Comparison of ENCODE assay signal across 14 cellular contexts in genomic region chr12:54622463-54623183, GRCh38. TPM values are rescaled to one million over a fixed set of nuclear protein-coding genes. Genes with fewer than 3 reads are reported as not detected.
A peak's percentile ranks its signal among the peaks of the same experiment; 100 is the strongest.
DNase-seq lines count a peak whose midpoint lies in the region; ATAC-seq, FAIRE-seq and TF ChIP-seq lines count a peak whose summit lies in the region.
"Had no signal": no experiment of that assay in that cellular context is flagged by ENCODE, and none has a peak within 500 bp of the region (broad histone marks: within the 10 kb centered on the region; RNA-seq: fewer than 3 reads in every experiment).

No MANE protein-coding gene starts in this region.

- peaks cover 44 to 53% of the 10 kb centered on the region in 2 donors for H3K27me3 Mint-ChIP-seq in stimulated activated naive B cell treated with anti-CD40 and anti-IgM and Interleukin-4, amounts not matched to agents 10 μg/mL and 1 μg/mL and 100 μg/mL, for 72 hours
- H3K27me3 Mint-ChIP-seq in activated CD4-positive, alpha-beta T cell treated with anti-CD3 and anti-CD28 coated beads for 36 hours, result peaks cover 41% of the 10 kb centered on the region
- peaks cover 61% of the 10 kb centered on the region for H3K27me3 Mint-ChIP-seq in activated CD4-positive, alpha-beta memory T cell treated with anti-CD3 and anti-CD28 coated beads, Interleukin-2, amount 10 ng/mL, durations not matched to agents 7 days and 5 days

- ATAC-seq in GM18867 (IDR thresholded peaks at IDR 0.05; ENCODE audit: unreplicated experiment), result peak; percentile 55
- ATAC-seq in stimulated activated naive B cell treated with anti-CD40 and anti-IgM and Interleukin-4, amounts not matched to agents 10 μg/mL and 1 μg/mL and 100 μg/mL, for 72 hours (replicated peaks), result no peak
- ATAC-seq in activated CD4-positive, alpha-beta T cell treated with anti-CD3 and anti-CD28 coated beads for 36 hours, result no peak

- FAIRE-seq in D721Med (lab: Jason Lieb, UNC), result no peak

- no peaks in the 10 kb centered on the region for H3K9me2 ChIP-seq in PC-9 (ENCODE audit: insufficient read depth)

- H3K4me1 ChIP-seq in A673 (ENCODE audit: insufficient read depth, low read length, poor library complexity, severe bottlenecking), result peaks cover 59% of the 10 kb centered on the region
- no peaks in the 10 kb centered on the region for H3K4me1 ChIP-seq in PC-9 (replicated peaks; ENCODE audit: insufficient read depth)
- H3K4me1 ChIP-seq: BLaER1 had no signal

- no peak overlapping the region for H3K4me2 ChIP-seq in PC-9
- H3K4me2 ChIP-seq: BLaER1 had no signal

- peak overlapping the region; percentile 98 for H3K27ac ChIP-seq in A673 (ENCODE audit: low read depth, low read length, poor library complexity, severe bottlenecking)
- H3K27ac ChIP-seq in PC-9, result no peak overlapping the region
- H3K27ac ChIP-seq: BLaER1, WERI-Rb-1 had no signal

- H3K4me3 Mint-ChIP-seq in stimulated activated naive B cell treated with anti-CD40 and anti-IgM and Interleukin-4, amounts not matched to agents 10 μg/mL and 1 μg/mL and 100 μg/mL, for 72 hours, result no peak overlapping the region
- no peak overlapping the region for H3K4me3 Mint-ChIP-seq in activated CD4-positive, alpha-beta T cell treated with anti-CD3 and anti-CD28 coated beads for 36 hours
- H3K4me3 Mint-ChIP-seq in activated CD4-positive, alpha-beta memory T cell treated with anti-CD3 and anti-CD28 coated beads, Interleukin-2, amount 10 ng/mL, durations not matched to agents 7 days and 5 days, result no peak overlapping the region

- H3K4me3 ChIP-seq in A673 (ENCODE audit: low read depth, low read length, poor library complexity, severe bottlenecking), result no peak overlapping the region
- no peak overlapping the region for H3K4me3 ChIP-seq in PC-9
- H3K4me3 ChIP-seq in epithelial cell of proximal tubule (ENCODE audit: low read depth, low read length), result no peak overlapping the region
- H3K4me3 ChIP-seq: BLaER1 had no signal

- H3K27me3 ChIP-seq in A673 (replicated peaks; ENCODE audit: insufficient read depth, low read depth, low read length, poor library complexity) (no peaks in the 10 kb centered on the region), PC-9 (ENCODE audit: insufficient read depth, low read depth) (peaks cover 9% of the 10 kb centered on the region; the same call in 1 of the 2 replicates)
- H3K27me3 ChIP-seq: BLaER1 had no signal

- H3F3A ChIP-seq in PC-9 (ENCODE audit: insufficient read depth, low read depth), result no peaks in the 10 kb centered on the region

- peaks cover 11 to 12% of the 10 kb centered on the region in 2 donors for H3K9me3 Mint-ChIP-seq in stimulated activated naive B cell treated with anti-CD40 and anti-IgM and Interleukin-4, amounts not matched to agents 10 μg/mL and 1 μg/mL and 100 μg/mL, for 72 hours
- H3K9me3 Mint-ChIP-seq in activated CD4-positive, alpha-beta T cell treated with anti-CD3 and anti-CD28 coated beads for 36 hours (ENCODE audit: low read depth), result peaks cover under 1% of the 10 kb centered on the region
- peaks cover 10% of the 10 kb centered on the region for H3K9me3 Mint-ChIP-seq in activated CD4-positive, alpha-beta memory T cell treated with anti-CD3 and anti-CD28 coated beads, Interleukin-2, amount 10 ng/mL, durations not matched to agents 7 days and 5 days

- H3K79me2 ChIP-seq in PC-9 (ENCODE audit: low read depth), result no peaks in the 10 kb centered on the region

- intact Hi-C loops in A673 (cut with micrococcal nuclease; ENCODE audit: unreplicated experiment) (no loop called here), PC-9 (cut with micrococcal nuclease; ENCODE audit: unreplicated experiment) (no loop called here)
- intact Hi-C loops in activated CD4-positive, alpha-beta T cell treated with anti-CD3 and anti-CD28 coated beads for 36 hours (cut with DNase I, micrococcal nuclease), result no loop called here

- peaks cover 0 to 2% of the 10 kb centered on the region in 2 donors for H3K4me1 Mint-ChIP-seq in stimulated activated naive B cell treated with anti-CD40 and anti-IgM and Interleukin-4, amounts not matched to agents 10 μg/mL and 1 μg/mL and 100 μg/mL, for 72 hours
- H3K4me1 Mint-ChIP-seq in activated CD4-positive, alpha-beta T cell treated with anti-CD3 and anti-CD28 coated beads for 36 hours, result no peaks in the 10 kb centered on the region
- H3K4me1 Mint-ChIP-seq in activated CD4-positive, alpha-beta memory T cell treated with anti-CD3 and anti-CD28 coated beads, Interleukin-2, amount 10 ng/mL, durations not matched to agents 7 days and 5 days, result no peaks in the 10 kb centered on the region

- H3K36me3 ChIP-seq in A673 (ENCODE audit: insufficient read depth, low read length, poor library complexity, severe bottlenecking) (peaks cover 5% of the 10 kb centered on the region), PC-9 (ENCODE audit: low read depth) (no peaks in the 10 kb centered on the region)
- H3K36me3 ChIP-seq: BLaER1, WERI-Rb-1 had no signal

- no peak overlapping the region for H2AFZ ChIP-seq in PC-9

- no TSS peak for BruUV-seq in A673 (replicated peaks; lab: Mats Ljungman, UMichigan)
- BruUV-seq in PC-9 (replicated peaks; lab: Mats Ljungman, UMichigan), result no TSS peak

- peak; percentile 79 for DNase-seq in A673 (ENCODE audit: low spot score)
- no peak for DNase-seq in PC-9
- no peak for DNase-seq in epithelial cell of proximal tubule (ENCODE audit: low read depth)
- DNase-seq in stimulated activated naive B cell treated with anti-CD40 and anti-IgM and Interleukin-4, amounts not matched to agents 10 μg/mL and 1 μg/mL and 100 μg/mL, for 72 hours, result no peak
- no peak for DNase-seq in activated CD4-positive, alpha-beta T cell treated with anti-CD3 and anti-CD28 coated beads for 36 hours
- no peak for DNase-seq in activated CD4-positive, alpha-beta memory T cell treated with anti-CD3 and anti-CD28 coated beads, Interleukin-2, amount 10 ng/mL, durations not matched to agents 7 days and 5 days
- DNase-seq in D721Med (ENCODE audit: insufficient read length, low spot score), result no peak
- DNase-seq: activated effector memory CD4-positive, alpha-beta T cell treated with Interleukin-2 at 50 U/mL for 16 hours; KG1; NCI-H748 treated with DMSO at 0.1 percent for 48 hours; stimulated activated naive CD4-positive, alpha-beta T cell treated with Interleukin-2 at 50 U/mL for 16 hours; WERI-Rb-1 had no signal

- TF ChIP-seq CTCF in A673 (conservative IDR thresholded peaks at IDR 0.05; ENCODE audit: low read depth, low read length) (peak; percentile 69), PC-9 (conservative IDR thresholded peaks at IDR 0.05) (peak; percentile 53; the same call in 1 of the 2 replicates), epithelial cell of proximal tubule (conservative IDR thresholded peaks at IDR 0.05; ENCODE audit: low read depth, low read length) (peak; percentile 27), D721Med (IDR thresholded peaks at IDR 0.05; ENCODE audit: insufficient read depth, missing control alignments) (no peak)

- POLR2A ChIA-PET in A673 (lab: Charles Lee; ENCODE audit: low non-redundant PET), result interaction anchor here (0.6 kb wide), 2 partner anchors 15 to 92 kb away, joined by 3 to 4 read pairs; no protein-coding TSS in a partner anchor
- POLR2A ChIA-PET in PC-9 (lab: Charles Lee; ENCODE audit: unreplicated experiment), result no interaction called here
- POLR2A ChIA-PET in activated CD4-positive, alpha-beta T cell treated with anti-CD3 and anti-CD28 coated beads for 36 hours (lab: Charles Lee), result interaction anchor here (0.7 kb wide), 1 partner anchor 126 kb away, joined by 6 read pairs; no protein-coding TSS in a partner anchor
- POLR2A ChIA-PET in activated CD4-positive, alpha-beta memory T cell treated with anti-CD3 and anti-CD28 coated beads, Interleukin-2, amount 10 ng/mL, durations not matched to agents 7 days and 5 days (lab: Charles Lee), result no interaction called here

- H4K20me1 ChIP-seq in PC-9 (ENCODE audit: insufficient read depth), result no peaks in the 10 kb centered on the region
- H4K20me1 ChIP-seq: BLaER1 had no signal

- peaks cover 6 to 7% of the 10 kb centered on the region in 2 donors for H3K36me3 Mint-ChIP-seq in stimulated activated naive B cell treated with anti-CD40 and anti-IgM and Interleukin-4, amounts not matched to agents 10 μg/mL and 1 μg/mL and 100 μg/mL, for 72 hours
- H3K36me3 Mint-ChIP-seq in activated CD4-positive, alpha-beta T cell treated with anti-CD3 and anti-CD28 coated beads for 36 hours (ENCODE audit: low read depth), result peaks cover 5% of the 10 kb centered on the region
- H3K36me3 Mint-ChIP-seq in activated CD4-positive, alpha-beta memory T cell treated with anti-CD3 and anti-CD28 coated beads, Interleukin-2, amount 10 ng/mL, durations not matched to agents 7 days and 5 days (ENCODE audit: low read depth), result peaks cover 3% of the 10 kb centered on the region

- H3K27ac Mint-ChIP-seq in stimulated activated naive B cell treated with anti-CD40 and anti-IgM and Interleukin-4, amounts not matched to agents 10 μg/mL and 1 μg/mL and 100 μg/mL, for 72 hours, result no peak overlapping the region
- no peak overlapping the region for H3K27ac Mint-ChIP-seq in activated CD4-positive, alpha-beta T cell treated with anti-CD3 and anti-CD28 coated beads for 36 hours
- H3K27ac Mint-ChIP-seq in activated CD4-positive, alpha-beta memory T cell treated with anti-CD3 and anti-CD28 coated beads, Interleukin-2, amount 10 ng/mL, durations not matched to agents 7 days and 5 days, result no peak overlapping the region

- H3K9me3 ChIP-seq in A673 (ENCODE audit: low read depth, low read length, poor library complexity, severe bottlenecking) (peaks cover 11% of the 10 kb centered on the region), PC-9 (ENCODE audit: insufficient read depth, low read depth) (no peaks in the 10 kb centered on the region)

- CTCF ChIA-PET in A673 (lab: Charles Lee) (interaction anchor here (1.2 kb wide), 1 partner anchor 19 kb away, joined by 3 read pairs; no protein-coding TSS in a partner anchor), PC-9 (lab: Charles Lee) (no interaction called here)
- CTCF ChIA-PET in activated CD4-positive, alpha-beta T cell treated with anti-CD3 and anti-CD28 coated beads for 36 hours (lab: Charles Lee), result interaction anchor here (0.6 to 1.1 kb wide), 8 partner anchors 12 to 203 kb away, joined by 3 to 4 read pairs (median 3); no protein-coding TSS in a partner anchor
- CTCF ChIA-PET in activated CD4-positive, alpha-beta memory T cell treated with anti-CD3 and anti-CD28 coated beads, Interleukin-2, amount 10 ng/mL, durations not matched to agents 7 days and 5 days (lab: Charles Lee), result interaction anchor here (0.6 to 1.3 kb wide), 3 partner anchors 30 to 43 kb away, joined by 3 to 6 read pairs (median 5); no protein-coding TSS in a partner anchor

RNA-seq across cellular contexts. Expression of gene LACRT, which starts 12.1 kb away (rescaled TPM):
- total RNA-seq in A673 (2021), result not detected in 2 replicates
- not detected in 2 replicates for total RNA-seq in PC-9 (2021)
- not detected in 2 replicates for total RNA-seq in epithelial cell of proximal tubule
- not detected for total RNA-seq in activated CD4-positive, alpha-beta T cell treated with anti-CD3 and anti-CD28 coated beads for 36 hours
- total RNA-seq in activated CD4-positive, alpha-beta memory T cell treated with anti-CD3 and anti-CD28 coated beads, Interleukin-2, amount 10 ng/mL, durations not matched to agents 7 days and 5 days, result not detected

RNA-seq across cellular contexts. Expression of gene DCD, which starts 25.5 kb away (rescaled TPM):
- total RNA-seq in A673 (2021), result not detected in 2 replicates
- total RNA-seq in PC-9 (2021), result not detected in 2 replicates
- not detected in 2 replicates for total RNA-seq in epithelial cell of proximal tubule
- total RNA-seq in activated CD4-positive, alpha-beta T cell treated with anti-CD3 and anti-CD28 coated beads for 36 hours, result not detected
- total RNA-seq in activated CD4-positive, alpha-beta memory T cell treated with anti-CD3 and anti-CD28 coated beads, Interleukin-2, amount 10 ng/mL, durations not matched to agents 7 days and 5 days, result not detected

RNA-seq across cellular contexts. Expression of gene PPP1R1A, which starts 34.2 kb away (rescaled TPM):
- 110 and 114 TPM in 2 replicates for total RNA-seq in A673 (2021)
- not detected in 2 replicates for total RNA-seq in PC-9 (2021)
- total RNA-seq in epithelial cell of proximal tubule, result 0.87 and 11.1 TPM in 2 replicates
- not detected for total RNA-seq in activated CD4-positive, alpha-beta T cell treated with anti-CD3 and anti-CD28 coated beads for 36 hours
- total RNA-seq in activated CD4-positive, alpha-beta memory T cell treated with anti-CD3 and anti-CD28 coated beads, Interleukin-2, amount 10 ng/mL, durations not matched to agents 7 days and 5 days, result not detected

Comparison
In these comparisons a context has a peak if more than half of its experiments do, and no peak if none do; other contexts are left out.
1. POLR2A ChIA-PET loops: an anchor here in A673 (0.6 kb wide) and activated CD4-positive, alpha-beta T cell treated with anti-CD3 and anti-CD28 coated beads for 36 hours (0.7 kb wide); none called in PC-9 and activated CD4-positive, alpha-beta memory T cell treated with anti-CD3 and anti-CD28 coated beads, Interleukin-2, amount 10 ng/mL, durations not matched to agents 7 days and 5 days.